In the genomic region with DNA sequence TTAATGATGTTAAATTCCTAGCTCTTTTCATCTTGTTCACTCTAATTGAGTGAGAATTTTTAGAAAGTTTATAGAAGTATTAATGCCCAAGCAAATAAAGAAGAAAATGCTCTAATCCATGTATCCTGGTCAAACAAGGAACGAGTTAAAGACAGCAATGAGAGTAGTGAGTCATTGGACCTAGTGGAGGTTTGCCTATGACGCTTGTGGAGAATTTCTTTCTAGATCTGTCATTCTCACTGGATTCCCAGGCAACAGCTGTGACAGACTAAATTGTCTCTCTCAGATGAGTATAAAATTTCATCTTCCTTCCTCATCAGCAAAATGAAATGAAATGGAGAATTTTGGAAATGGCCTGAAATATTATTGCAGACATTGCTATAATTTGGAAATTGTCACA, we compare ENCODE assay signal across 18 cellular contexts.
DNase-seq lines count a peak whose midpoint lies in the region; ATAC-seq, FAIRE-seq and TF ChIP-seq lines count a peak whose summit lies in the region.
"Had no signal": no experiment of that assay in that cellular context is flagged by ENCODE, and none has a peak within 500 bp of the region (broad histone marks: within the 10 kb centered on the region; RNA-seq: fewer than 3 reads in every experiment).

No MANE protein-coding gene starts in this region.

- no peak overlapping the region for H3K4me3 ChIP-seq in bronchial epithelial cell (ENCODE audit: low read depth, low read length)
- H3K4me3 ChIP-seq: A549 had no signal

- H3K4me1 Mint-ChIP-seq in naive B cell: peaks cover 26 to 34% (median 27%) of the 10 kb centered on the region in 3 donors
- H3K4me1 Mint-ChIP-seq in activated T-cell treated with anti-CD3 and anti-CD28 coated beads, Interleukin-2, amount 50 U/mL, for 24 hours (ENCODE audit: low read depth): no peaks in the 10 kb centered on the region
- H3K4me1 Mint-ChIP-seq: CD4-positive, alpha-beta memory T cell had no signal

- peaks cover 0 to 8% (median 2%) of the 10 kb centered on the region in 7 donors for H3K9me3 Mint-ChIP-seq in naive B cell
- no peaks in the 10 kb centered on the region for H3K9me3 Mint-ChIP-seq in activated T-cell treated with anti-CD3 and anti-CD28 coated beads, Interleukin-2, amount 50 U/mL, for 24 hours
- H3K9me3 Mint-ChIP-seq: CD4-positive, alpha-beta memory T cell had no signal

- H3K4me3 Mint-ChIP-seq in naive B cell: no peak overlapping the region
- H3K4me3 Mint-ChIP-seq in activated T-cell treated with anti-CD3 and anti-CD28 coated beads, Interleukin-2, amount 50 U/mL, for 24 hours: no peak overlapping the region
- H3K4me3 Mint-ChIP-seq: CD4-positive, alpha-beta memory T cell; HFFc6 had no signal

- H3K36me3 Mint-ChIP-seq in naive B cell: peaks cover 30 to 36% of the 10 kb centered on the region in 2 donors
- no peaks in the 10 kb centered on the region for H3K36me3 Mint-ChIP-seq in activated T-cell treated with anti-CD3 and anti-CD28 coated beads, Interleukin-2, amount 50 U/mL, for 24 hours (ENCODE audit: low read depth)
- H3K36me3 Mint-ChIP-seq: CD4-positive, alpha-beta memory T cell had no signal

- ATAC-seq in naive B cell (ENCODE audit: low read depth in 2 of 2): no peak
- ATAC-seq: A549, HepG2 had no signal

- no peak for FAIRE-seq in bronchial epithelial cell (lab: Jason Lieb, UNC)
- FAIRE-seq: A549, D721Med, HepG2 had no signal

- H3K27me3 ChIP-seq in bronchial epithelial cell (ENCODE audit: control insufficient read depth, insufficient read depth, low read length): no peaks in the 10 kb centered on the region
- H3K27me3 ChIP-seq: BE2C had no signal

- no peaks in the 10 kb centered on the region for H3K36me3 ChIP-seq in bronchial epithelial cell (ENCODE audit: control insufficient read depth, insufficient read depth, low read length)
- H3K36me3 ChIP-seq: BE2C had no signal

- TF ChIP-seq CTCF in bronchial epithelial cell (IDR thresholded peaks at IDR 0.05; ENCODE audit: insufficient read depth, low read length, severe bottlenecking): no peak

- peak; percentile 6 for DNase-seq in AG08395 (ENCODE audit: low spot score)
- peak; percentile 52 for DNase-seq in HT1080 (ENCODE audit: low read depth)
- peak; percentile 30 for DNase-seq in bronchial epithelial cell (ENCODE audit: low read depth)
- no peak for DNase-seq in naive B cell
- no peak for DNase-seq in COLO668 (lab: John Stamatoyannopoulos, UW; ENCODE audit: unreplicated experiment)
- DNase-seq in activated T-cell treated with anti-CD3 and anti-CD28 coated beads, Interleukin-2, amount 50 U/mL, for 24 hours: no peak
- DNase-seq in ureter (ENCODE audit: low spot score): no peak
- no peak for DNase-seq in NCI-H2171 treated with DMSO at 0.1 percent for 48 hours (lab: John Stamatoyannopoulos, UW)
- DNase-seq: BE2C; CD4-positive, alpha-beta memory T cell; HFFc6; NCI-H1105 treated with DMSO at 0.1 percent for 48 hours; NCI-H187; NCI-H446; Right ventricle myocardium superior had no signal

- no peaks in the 10 kb centered on the region for H3K27me3 Mint-ChIP-seq in naive B cell
- H3K27me3 Mint-ChIP-seq in activated T-cell treated with anti-CD3 and anti-CD28 coated beads, Interleukin-2, amount 50 U/mL, for 24 hours: peaks cover 17% of the 10 kb centered on the region

- peak overlapping the region in 5 of 6 donors; percentile 21 to 85 (median 84) for H3K27ac Mint-ChIP-seq in naive B cell
- no peak overlapping the region for H3K27ac Mint-ChIP-seq in activated T-cell treated with anti-CD3 and anti-CD28 coated beads, Interleukin-2, amount 50 U/mL, for 24 hours
- H3K27ac Mint-ChIP-seq: HFFc6 had no signal

Comparison
In these comparisons a context has a peak if more than half of its experiments do, and no peak if none do; other contexts are left out.
1. DNase-seq: peak in AG08395 (single experiment), HT1080 (single experiment) and bronchial epithelial cell (single experiment); none in naive B cell (single experiment), COLO668 (single experiment), activated T-cell treated with anti-CD3 and anti-CD28 coated beads, Interleukin-2, amount 50 U/mL, for 24 hours (single experiment), ureter (single experiment) and NCI-H2171 treated with DMSO at 0.1 percent for 48 hours (single experiment).